ENCODE assay signal across 21 cellular contexts in genomic region chr3:160437083-160437455, GRCh38. TPM values are rescaled to one million over a fixed set of nuclear protein-coding genes. Genes with fewer than 3 reads are reported as not detected.
DNase-seq lines count a peak whose midpoint lies in the region; ATAC-seq and TF ChIP-seq lines count a peak whose summit lies in the region.
"Had no signal": no experiment of that assay in that cellular context is flagged by ENCODE, and none has a peak within 500 bp of the region (broad histone marks: within the 10 kb centered on the region; RNA-seq: fewer than 3 reads in every experiment).

No MANE protein-coding gene starts in this region.

- H3K4me3 ChIP-seq in SJCRH30 = no peak overlapping the region
- H3K4me3 ChIP-seq: heart right ventricle, left ventricle myocardium inferior, thoracic aorta had no signal

- CTCF ChIA-PET in Calu3 (lab: Charles Lee) = interaction anchor here (0.9 kb wide), 1 partner anchor 12 kb away, joined by 4 read pairs; the partner anchor contains the start of gene TRIM59

- no peaks in the 10 kb centered on the region for H3K27me3 Mint-ChIP-seq in activated T-cell treated with anti-CD3 and anti-CD28 coated beads, Interleukin-2, amount 50 U/mL, for 24 hours
- no peaks in the 10 kb centered on the region for H3K27me3 Mint-ChIP-seq in Calu3 (ENCODE audit: unreplicated experiment)
- no peaks in the 10 kb centered on the region for H3K27me3 Mint-ChIP-seq in effector memory CD8-positive, alpha-beta T cell
- H3K27me3 Mint-ChIP-seq: activated B cell treated with CpG ODN at 0.5 μM for 24 hours had no signal

- H3K27ac ChIP-seq in SJCRH30 = no peak overlapping the region
- H3K27ac ChIP-seq: heart right ventricle, left ventricle myocardium inferior, thoracic aorta had no signal

- no peak for DNase-seq in activated T-cell treated with anti-CD3 and anti-CD28 coated beads, Interleukin-2, amount 50 U/mL, for 24 hours
- no peak for DNase-seq in activated T-cell treated with anti-CD3 and anti-CD28 coated beads for 4 hours
- DNase-seq in Calu3 = no peak
- DNase-seq in SJCRH30 = peak; percentile 13 to 24
- DNase-seq in effector memory CD8-positive, alpha-beta T cell = no peak
- DNase-seq in left ventricle myocardium superior = no peak
- no peak for DNase-seq in NCI-H82 treated with DMSO at 0.1 percent for 48 hours (lab: John Stamatoyannopoulos, UW; ENCODE audit: unreplicated experiment)
- DNase-seq: activated B cell treated with CpG ODN at 0.5 μM for 24 hours; activated CD8-positive, alpha-beta memory T cell treated with anti-CD3 and anti-CD28 coated beads, Interleukin-2, amount 50 U/mL, for 4 hours; cortex of kidney; DMS79 treated with DMSO at 0.1 percent for 48 hours; heart right ventricle; Karpas-422; left ventricle myocardium inferior; NCI-H1105 treated with DMSO at 0.1 percent for 48 hours; NCI-H2081 treated with DMSO at 0.1 percent for 48 hours; nucleus accumbens; SHP77 had no signal

- no peaks in the 10 kb centered on the region for H3K9me3 Mint-ChIP-seq in activated T-cell treated with anti-CD3 and anti-CD28 coated beads, Interleukin-2, amount 50 U/mL, for 24 hours
- no peaks in the 10 kb centered on the region for H3K9me3 Mint-ChIP-seq in Calu3 (ENCODE audit: low read depth, unreplicated experiment)
- no peaks in the 10 kb centered on the region for H3K9me3 Mint-ChIP-seq in effector memory CD8-positive, alpha-beta T cell
- H3K9me3 Mint-ChIP-seq: T-helper 1 cell treated with Interleukin-12 subunit alpha and Interleukin-12 subunit beta and Interleukin-4 antibody, amounts not matched to agents 30 μg/mL and 1 μg/mL, for 36 hours had no signal

- H3K36me3 Mint-ChIP-seq in activated T-cell treated with anti-CD3 and anti-CD28 coated beads, Interleukin-2, amount 50 U/mL, for 24 hours (ENCODE audit: low read depth) = peaks cover 93% of the 10 kb centered on the region
- H3K36me3 Mint-ChIP-seq in Calu3 (ENCODE audit: insufficient read depth, unreplicated experiment) = peaks cover 71% of the 10 kb centered on the region
- H3K36me3 Mint-ChIP-seq in effector memory CD8-positive, alpha-beta T cell (ENCODE audit: insufficient read depth) = peaks cover 40% of the 10 kb centered on the region

- peaks cover 59% of the 10 kb centered on the region for H3K36me3 ChIP-seq in SJCRH30

- peaks cover 47% of the 10 kb centered on the region for H3K4me1 Mint-ChIP-seq in activated T-cell treated with anti-CD3 and anti-CD28 coated beads, Interleukin-2, amount 50 U/mL, for 24 hours (ENCODE audit: low read depth)
- no peaks in the 10 kb centered on the region for H3K4me1 Mint-ChIP-seq in Calu3 (ENCODE audit: low read depth, unreplicated experiment)
- H3K4me1 Mint-ChIP-seq in effector memory CD8-positive, alpha-beta T cell (ENCODE audit: low read depth in 2 of 2) = peaks cover 19 to 32% of the 10 kb centered on the region in 2 donors

- no peaks in the 10 kb centered on the region for H3K9me3 ChIP-seq in SJCRH30 (replicated peaks)
- H3K9me3 ChIP-seq: heart right ventricle, left ventricle myocardium inferior, thoracic aorta had no signal

- H3K4me3 Mint-ChIP-seq in activated T-cell treated with anti-CD3 and anti-CD28 coated beads, Interleukin-2, amount 50 U/mL, for 24 hours = no peak overlapping the region
- H3K4me3 Mint-ChIP-seq in Calu3 (ENCODE audit: low read depth, unreplicated experiment) = no peak overlapping the region
- peak overlapping the region in 1 of 2 donors; percentile 8 for H3K4me3 Mint-ChIP-seq in effector memory CD8-positive, alpha-beta T cell
- H3K4me3 Mint-ChIP-seq: activated B cell treated with CpG ODN at 0.5 μM for 24 hours; T-helper 1 cell treated with Interleukin-12 subunit alpha and Interleukin-12 subunit beta and Interleukin-4 antibody, amounts not matched to agents 30 μg/mL and 1 μg/mL, for 36 hours had no signal

- BruUV-seq in Calu3 (replicated peaks; lab: Mats Ljungman, UMichigan) = TSS peak; percentile 20

- no peak for ATAC-seq in effector memory CD8-positive, alpha-beta T cell (replicated peaks)
- no peak for ATAC-seq in left ventricle myocardium superior
- ATAC-seq in HG02763 (IDR thresholded peaks at IDR 0.05; ENCODE audit: unreplicated experiment) = no peak
- ATAC-seq: heart right ventricle had no signal

- no peaks in the 10 kb centered on the region for H3K27me3 ChIP-seq in SJCRH30
- H3K27me3 ChIP-seq: heart right ventricle had no signal

- no peak for TF ChIP-seq CTCF in Calu3 (IDR thresholded peaks at IDR 0.05; ENCODE audit: unreplicated experiment)

- H3K27ac Mint-ChIP-seq in activated T-cell treated with anti-CD3 and anti-CD28 coated beads, Interleukin-2, amount 50 U/mL, for 24 hours = peak overlapping the region; percentile 41
- H3K27ac Mint-ChIP-seq in Calu3 (ENCODE audit: unreplicated experiment) = no peak overlapping the region
- H3K27ac Mint-ChIP-seq in effector memory CD8-positive, alpha-beta T cell = peak overlapping the region; percentile 59 to 80
- H3K27ac Mint-ChIP-seq: activated B cell treated with CpG ODN at 0.5 μM for 24 hours; T-helper 1 cell treated with Interleukin-12 subunit alpha and Interleukin-12 subunit beta and Interleukin-4 antibody, amounts not matched to agents 30 μg/mL and 1 μg/mL, for 36 hours had no signal

- intact Hi-C loops in Calu3 (cut with micrococcal nuclease; ENCODE audit: unreplicated experiment) = no loop called here
- intact Hi-C loops in left ventricle myocardium superior (cut with micrococcal nuclease) = no loop called here

- H3K4me1 ChIP-seq in SJCRH30 = no peaks in the 10 kb centered on the region
- H3K4me1 ChIP-seq: heart right ventricle, left ventricle myocardium inferior had no signal

RNA-seq across cellular contexts. Expression of gene TRIM59, which starts 12.5 kb away (rescaled TPM):
- total RNA-seq in Calu3 (2022) (20.8 and 22.3 TPM in 2 replicates), left ventricle myocardium superior (0.40 TPM)
- 39.1 and 39.9 TPM in 2 replicates for total RNA-seq in SJCRH30 (2014; rRNA removed; shearing (Covaris generic))

RNA-seq across cellular contexts. Expression of gene SMC4, which starts 37.6 kb away (rescaled TPM):
- total RNA-seq in Calu3 (2022) (231 and 256 TPM in 2 replicates), left ventricle myocardium superior (19.4 TPM)
- 275 and 316 TPM in 2 replicates for total RNA-seq in SJCRH30 (2014; rRNA removed; shearing (Covaris generic))

RNA-seq across cellular contexts. Expression of gene IFT80, which starts 38.0 kb away (rescaled TPM):
- total RNA-seq in Calu3 (2022) (58.0 and 61.8 TPM in 2 replicates), left ventricle myocardium superior (9.8 TPM)
- 25.4 and 30.4 TPM in 2 replicates for total RNA-seq in SJCRH30 (2014; rRNA removed; shearing (Covaris generic))

Comparison
In these comparisons a context has a peak if more than half of its experiments do, and no peak if none do; other contexts are left out.
1. DNase-seq: peak in SJCRH30 (2 of 2); none in activated T-cell treated with anti-CD3 and anti-CD28 coated beads, Interleukin-2, amount 50 U/mL, for 24 hours (single experiment), activated T-cell treated with anti-CD3 and anti-CD28 coated beads for 4 hours (single experiment), Calu3 (single experiment), effector memory CD8-positive, alpha-beta T cell (0 of 3), left ventricle myocardium superior (single experiment) and NCI-H82 treated with DMSO at 0.1 percent for 48 hours (single experiment).
2. RNA of gene TRIM59, which starts 12.5 kb away (total RNA-seq): 39.1 to 39.9 TPM in SJCRH30 and 20.8 to 22.3 TPM in Calu3; 0.40 TPM in left ventricle myocardium superior (single experiment); every median in the first group is over 10 times any median in the second.
3. RNA of gene SMC4, which starts 37.6 kb away (total RNA-seq): 275 to 316 TPM in SJCRH30 and 231 to 256 TPM in Calu3; 19.4 TPM in left ventricle myocardium superior (single experiment); every median in the first group is over 10 times any median in the second.